In genomic region chr6:133254552-133255228, GRCh38 we compare ENCODE assay signal across 17 cellular contexts. TPM values are rescaled to one million over a fixed set of nuclear protein-coding genes. Genes with fewer than 3 reads are reported as not detected.
A peak's percentile ranks its signal among the peaks of the same experiment; 100 is the strongest.
DNase-seq lines count a peak whose midpoint lies in the region; ATAC-seq and TF ChIP-seq lines count a peak whose summit lies in the region.
"Had no signal": no experiment of that assay in that cellular context is flagged by ENCODE, and none has a peak within 500 bp of the region (broad histone marks: within the 10 kb centered on the region; RNA-seq: fewer than 3 reads in every experiment).

No MANE protein-coding gene starts in this region.

- no peak overlapping the region for H3K4me3 Mint-ChIP-seq in activated CD4-positive, alpha-beta T cell treated with anti-CD3 and anti-CD28 coated beads for 36 hours
- H3K4me3 Mint-ChIP-seq: H9, nephron progenitor cell had no signal

- DNase-seq in GM10248 (ENCODE audit: extremely low spot score) (peak; percentile 10), HT1080 (ENCODE audit: low read depth) (peak; percentile 63), astrocyte of the spinal cord (ENCODE audit: low read depth, low spot score) (peak; percentile 29), myocyte (ENCODE audit: low read depth) (peak; percentile 51), MG63 (no peak), EL (no peak)
- DNase-seq in activated CD4-positive, alpha-beta T cell treated with anti-CD3 and anti-CD28 coated beads for 36 hours = no peak
- no peak for DNase-seq in activated T-cell treated with anti-CD3 and anti-CD28 coated beads, Interleukin-2, amount 50 U/mL, for 48 hours
- DNase-seq: effector CD4-positive, alpha-beta T cell; H9; heart left ventricle; KBM-7; left lung; NCI-H2171 treated with DMSO at 0.1 percent for 48 hours; nephron progenitor cell; sigmoid colon had no signal

- no peaks in the 10 kb centered on the region for H3K9me3 ChIP-seq in MG63
- H3K9me3 ChIP-seq: heart left ventricle, left lung, sigmoid colon, suprapubic skin had no signal

- in situ Hi-C loops in astrocyte of the spinal cord (cut with HindIII; ENCODE audit: low sequenced_read_pairs) = no loop called here

- no peak overlapping the region for H3K27ac Mint-ChIP-seq in activated CD4-positive, alpha-beta T cell treated with anti-CD3 and anti-CD28 coated beads for 36 hours
- H3K27ac Mint-ChIP-seq: H9, nephron progenitor cell had no signal

- no peaks in the 10 kb centered on the region for H3K27me3 ChIP-seq in MG63
- H3K27me3 ChIP-seq: sigmoid colon had no signal

- no peaks in the 10 kb centered on the region for H3K36me3 Mint-ChIP-seq in activated CD4-positive, alpha-beta T cell treated with anti-CD3 and anti-CD28 coated beads for 36 hours (ENCODE audit: low read depth)

- H3K4me1 Mint-ChIP-seq in activated CD4-positive, alpha-beta T cell treated with anti-CD3 and anti-CD28 coated beads for 36 hours = no peaks in the 10 kb centered on the region
- H3K4me1 Mint-ChIP-seq: H9 had no signal

- H3K9me3 Mint-ChIP-seq in activated CD4-positive, alpha-beta T cell treated with anti-CD3 and anti-CD28 coated beads for 36 hours (ENCODE audit: low read depth) = no peaks in the 10 kb centered on the region
- H3K9me3 Mint-ChIP-seq: H9, nephron progenitor cell had no signal

- H3K36me3 ChIP-seq in MG63 = peaks cover 4% of the 10 kb centered on the region; the same call in 1 of the 2 replicates
- H3K36me3 ChIP-seq: heart left ventricle, left lung, sigmoid colon, suprapubic skin had no signal

- no peak for ATAC-seq in activated CD4-positive, alpha-beta T cell treated with anti-CD3 and anti-CD28 coated beads for 36 hours
- ATAC-seq: heart left ventricle, left lung had no signal

- peaks cover 8% of the 10 kb centered on the region for H3K27me3 Mint-ChIP-seq in activated CD4-positive, alpha-beta T cell treated with anti-CD3 and anti-CD28 coated beads for 36 hours

- POLR2A ChIA-PET in GM10248 (lab: Yijun Ruan, JAX) = no interaction called here
- POLR2A ChIA-PET in activated CD4-positive, alpha-beta T cell treated with anti-CD3 and anti-CD28 coated beads for 36 hours (lab: Charles Lee) = no interaction called here

- TF ChIP-seq CTCF in GM10248 (IDR thresholded peaks at IDR 0.05; ENCODE audit: control extremely low read depth, extremely low read depth, low read depth, missing control alignments) = no peak
- TF ChIP-seq CTCF in astrocyte of the spinal cord (IDR thresholded peaks at IDR 0.05; ENCODE audit: low read depth, low read length) = no peak

- no peak overlapping the region for H3K4me3 ChIP-seq in astrocyte of the spinal cord (ENCODE audit: low read depth, low read length)
- no peak overlapping the region for H3K4me3 ChIP-seq in MG63
- H3K4me3 ChIP-seq: heart left ventricle, left lung, sigmoid colon, suprapubic skin had no signal

- CTCF ChIA-PET in GM10248 (lab: Yijun Ruan, JAX) = no interaction called here
- CTCF ChIA-PET in activated CD4-positive, alpha-beta T cell treated with anti-CD3 and anti-CD28 coated beads for 36 hours (lab: Charles Lee) = no interaction called here

- intact Hi-C loops in activated CD4-positive, alpha-beta T cell treated with anti-CD3 and anti-CD28 coated beads for 36 hours (cut with DNase I, micrococcal nuclease) = no loop called here

RNA-seq across cellular contexts. Expression of gene EYA4, which starts 13.5 kb away (rescaled TPM):
- total RNA-seq in HT1080 (2014; rRNA removed; shearing (Covaris generic)) = 18.5 and 23.7 TPM in 2 replicates
- 4.3 and 5.7 TPM in 2 replicates for polyA plus RNA-seq in HT1080 (2015; cell fraction: cytosol; rRNA removed)
- 14.7 and 14.8 TPM in 2 replicates for polyA plus RNA-seq in HT1080 (2015; cell fraction: nucleus; rRNA removed)
- 18.5 and 22.0 TPM in 2 replicates for total RNA-seq in myocyte
- polyA plus RNA-seq in myocyte (2012) = 7.3 TPM
- 6.1 and 12.0 TPM in 2 replicates for total RNA-seq in MG63 (2014; rRNA removed; shearing (Covaris generic); ENCODE audit: low replicate concordance)
- not detected for total RNA-seq in activated CD4-positive, alpha-beta T cell treated with anti-CD3 and anti-CD28 coated beads for 36 hours

Comparison
In these comparisons a context has a peak if more than half of its experiments do, and no peak if none do; other contexts are left out.
1. DNase-seq: peak in GM10248 (single experiment), HT1080 (single experiment), astrocyte of the spinal cord (single experiment) and myocyte (single experiment); none in MG63 (single experiment), EL (single experiment), activated CD4-positive, alpha-beta T cell treated with anti-CD3 and anti-CD28 coated beads for 36 hours (single experiment) and activated T-cell treated with anti-CD3 and anti-CD28 coated beads, Interleukin-2, amount 50 U/mL, for 48 hours (0 of 2).